1 cellular context compared by ENCODE assay signal in the genomic region with DNA sequence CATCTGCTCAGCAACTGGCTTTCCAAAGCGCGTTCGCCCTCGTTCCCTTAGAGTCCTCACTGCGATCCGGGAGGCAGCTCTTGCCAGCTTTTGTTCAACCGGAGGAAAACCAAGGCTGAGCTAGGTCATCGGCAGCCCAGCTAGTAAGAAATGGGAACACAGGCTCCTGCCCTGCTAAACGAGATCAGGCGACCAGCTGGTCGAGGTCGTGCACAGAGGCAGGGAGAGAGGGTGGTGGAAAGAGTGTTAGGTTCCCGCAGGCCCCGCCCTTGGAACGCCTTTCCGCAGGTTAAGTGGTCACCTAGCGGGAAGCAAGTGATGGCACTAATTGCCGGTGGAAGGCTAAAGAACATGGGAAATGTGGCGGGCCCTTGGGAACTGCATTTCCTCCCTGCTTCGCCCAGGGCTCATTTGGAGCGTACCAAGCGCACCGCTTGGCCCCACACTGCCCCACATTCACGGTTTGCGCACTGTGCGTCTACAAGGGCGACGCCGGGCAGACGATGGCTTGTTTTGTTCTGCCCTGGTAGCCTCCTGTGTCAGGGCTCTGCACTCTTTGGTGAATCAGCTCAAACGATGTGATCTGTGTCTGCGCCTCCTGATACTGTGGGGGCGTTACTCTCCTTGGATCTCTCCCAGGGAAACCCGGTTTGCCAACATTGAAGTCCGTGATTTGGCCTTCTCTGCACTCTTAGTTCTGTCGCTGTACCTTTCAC.
TF ChIP-seq lines count a peak whose summit lies in the region.

No MANE protein-coding gene starts in this region.

TF ChIP-seq in GM23338, 12 proteins besides CTCF, POLR2A, EP300 and RAD21:
- TF ChIP-seq, protein P1, sequence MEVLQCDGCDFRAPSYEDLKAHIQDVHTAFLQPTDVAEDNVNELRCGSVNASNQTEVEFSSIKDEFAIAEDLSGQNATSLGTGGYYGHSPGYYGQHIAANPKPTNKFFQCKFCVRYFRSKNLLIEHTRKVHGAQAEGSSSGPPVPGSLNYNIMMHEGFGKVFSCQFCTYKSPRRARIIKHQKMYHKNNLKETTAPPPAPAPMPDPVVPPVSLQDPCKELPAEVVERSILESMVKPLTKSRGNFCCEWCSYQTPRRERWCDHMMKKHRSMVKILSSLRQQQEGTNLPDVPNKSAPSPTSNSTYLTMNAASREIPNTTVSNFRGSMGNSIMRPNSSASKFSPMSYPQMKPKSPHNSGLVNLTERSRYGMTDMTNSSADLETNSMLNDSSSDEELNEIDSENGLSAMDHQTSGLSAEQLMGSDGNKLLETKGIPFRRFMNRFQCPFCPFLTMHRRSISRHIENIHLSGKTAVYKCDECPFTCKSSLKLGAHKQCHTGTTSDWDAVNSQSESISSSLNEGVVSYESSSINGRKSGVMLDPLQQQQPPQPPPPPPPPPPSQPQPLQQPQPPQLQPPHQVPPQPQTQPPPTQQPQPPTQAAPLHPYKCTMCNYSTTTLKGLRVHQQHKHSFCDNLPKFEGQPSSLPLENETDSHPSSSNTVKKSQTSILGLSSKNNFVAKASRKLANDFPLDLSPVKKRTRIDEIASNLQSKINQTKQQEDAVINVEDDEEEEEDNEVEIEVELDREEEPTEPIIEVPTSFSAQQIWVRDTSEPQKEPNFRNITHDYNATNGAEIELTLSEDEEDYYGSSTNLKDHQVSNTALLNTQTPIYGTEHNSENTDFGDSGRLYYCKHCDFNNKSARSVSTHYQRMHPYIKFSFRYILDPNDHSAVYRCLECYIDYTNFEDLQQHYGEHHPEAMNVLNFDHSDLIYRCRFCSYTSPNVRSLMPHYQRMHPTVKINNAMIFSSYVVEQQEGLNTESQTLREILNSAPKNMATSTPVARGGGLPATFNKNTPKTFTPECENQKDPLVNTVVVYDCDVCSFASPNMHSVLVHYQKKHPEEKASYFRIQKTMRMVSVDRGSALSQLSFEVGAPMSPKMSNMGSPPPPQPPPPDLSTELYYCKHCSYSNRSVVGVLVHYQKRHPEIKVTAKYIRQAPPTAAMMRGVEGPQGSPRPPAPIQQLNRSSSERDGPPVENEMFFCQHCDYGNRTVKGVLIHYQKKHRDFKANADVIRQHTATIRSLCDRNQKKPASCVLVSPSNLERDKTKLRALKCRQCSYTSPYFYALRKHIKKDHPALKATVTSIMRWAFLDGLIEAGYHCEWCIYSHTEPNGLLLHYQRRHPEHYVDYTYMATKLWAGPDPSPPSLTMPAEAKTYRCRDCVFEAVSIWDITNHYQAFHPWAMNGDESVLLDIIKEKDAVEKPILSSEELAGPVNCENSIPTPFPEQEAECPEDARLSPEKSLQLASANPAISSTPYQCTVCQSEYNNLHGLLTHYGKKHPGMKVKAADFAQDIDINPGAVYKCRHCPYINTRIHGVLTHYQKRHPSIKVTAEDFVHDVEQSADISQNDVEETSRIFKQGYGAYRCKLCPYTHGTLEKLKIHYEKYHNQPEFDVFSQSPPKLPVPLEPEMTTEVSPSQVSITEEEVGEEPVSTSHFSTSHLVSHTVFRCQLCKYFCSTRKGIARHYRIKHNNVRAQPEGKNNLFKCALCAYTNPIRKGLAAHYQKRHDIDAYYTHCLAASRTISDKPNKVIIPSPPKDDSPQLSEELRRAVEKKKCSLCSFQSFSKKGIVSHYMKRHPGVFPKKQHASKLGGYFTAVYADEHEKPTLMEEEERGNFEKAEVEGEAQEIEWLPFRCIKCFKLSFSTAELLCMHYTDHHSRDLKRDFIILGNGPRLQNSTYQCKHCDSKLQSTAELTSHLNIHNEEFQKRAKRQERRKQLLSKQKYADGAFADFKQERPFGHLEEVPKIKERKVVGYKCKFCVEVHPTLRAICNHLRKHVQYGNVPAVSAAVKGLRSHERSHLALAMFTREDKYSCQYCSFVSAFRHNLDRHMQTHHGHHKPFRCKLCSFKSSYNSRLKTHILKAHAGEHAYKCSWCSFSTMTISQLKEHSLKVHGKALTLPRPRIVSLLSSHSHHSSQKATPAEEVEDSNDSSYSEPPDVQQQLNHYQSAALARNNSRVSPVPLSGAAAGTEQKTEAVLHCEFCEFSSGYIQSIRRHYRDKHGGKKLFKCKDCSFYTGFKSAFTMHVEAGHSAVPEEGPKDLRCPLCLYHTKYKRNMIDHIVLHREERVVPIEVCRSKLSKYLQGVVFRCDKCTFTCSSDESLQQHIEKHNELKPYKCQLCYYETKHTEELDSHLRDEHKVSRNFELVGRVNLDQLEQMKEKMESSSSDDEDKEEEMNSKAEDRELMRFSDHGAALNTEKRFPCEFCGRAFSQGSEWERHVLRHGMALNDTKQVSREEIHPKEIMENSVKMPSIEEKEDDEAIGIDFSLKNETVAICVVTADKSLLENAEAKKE (CRISPR knock-in tag; IDR thresholded peaks at IDR 0.05) = no peak
- TF ChIP-seq REST (IDR thresholded peaks at IDR 0.05; ENCODE audit: unreplicated experiment) = no peak
- no peak for TF ChIP-seq ZNF114 (CRISPR knock-in tag; IDR thresholded peaks at IDR 0.05)
- peak; percentile 39; the same call in 1 of the 2 replicates for TF ChIP-seq NANOG (IDR thresholded peaks at IDR 0.05; ENCODE audit: borderline replicate concordance)
- TF ChIP-seq EZH2 (IDR thresholded peaks at IDR 0.05; ENCODE audit: low read depth, unreplicated experiment) = peak; percentile 79
- no peak for TF ChIP-seq ZNF331 (CRISPR knock-in tag; IDR thresholded peaks at IDR 0.05; ENCODE audit: low read depth)
- TF ChIP-seq EZH2phosphoT487 (IDR thresholded peaks at IDR 0.05; ENCODE audit: unreplicated experiment) = peak; percentile 69
- no peak for TF ChIP-seq STAT1 (IDR thresholded peaks at IDR 0.05; ENCODE audit: unreplicated experiment)
- no peak for TF ChIP-seq ETS1 (IDR thresholded peaks at IDR 0.05)
- TF ChIP-seq CREB1 (CRISPR knock-in tag; IDR thresholded peaks at IDR 0.05; ENCODE audit: low read depth) = no peak
- no peak for TF ChIP-seq JUNB (IDR thresholded peaks at IDR 0.05; ENCODE audit: unreplicated experiment)
- TF ChIP-seq POLR2AphosphoS5 (IDR thresholded peaks at IDR 0.05; ENCODE audit: low read depth) = no peak
